In genomic region chr9:136705564-136705963, GRCh38 we compare ENCODE assay signal across 21 cellular contexts. TPM values are rescaled to one million over a fixed set of nuclear protein-coding genes. Genes with fewer than 3 reads are reported as not detected.
"Had no signal": no experiment of that assay in that cellular context is flagged by ENCODE, and none has a peak within 500 bp of the region (broad histone marks: within the 10 kb centered on the region; RNA-seq: fewer than 3 reads in every experiment).

No MANE protein-coding gene starts in this region.

- ATAC-seq: activated T-helper 17 cell treated with anti-CD3 and anti-CD28 coated beads, Interleukin-2, amount 50 U/mL, for 72 hours; body of pancreas; effector memory CD8-positive, alpha-beta T cell; left ventricle myocardium superior had no signal

- H3K27ac ChIP-seq: adrenal gland, body of pancreas, coronary artery, hepatocyte had no signal

- H3K27me3 ChIP-seq: body of pancreas, hepatocyte had no signal

- H3K9me3 ChIP-seq: adrenal gland, body of pancreas had no signal

- H3K4me3 ChIP-seq: adrenal gland, body of pancreas, coronary artery, hepatocyte had no signal

- FAIRE-seq: kidney had no signal

- H3K36me3 ChIP-seq: adrenal gland had no signal

- H3K4me1 ChIP-seq: adrenal gland, body of pancreas had no signal

- DNase-seq: activated CD4-positive, alpha-beta T cell treated with anti-CD3 and anti-CD28 coated beads, Interleukin-2, amount 50 U/mL, for 1 hour; activated CD4-positive, CD25-positive, alpha-beta regulatory T cell; activated naive CD4-positive, alpha-beta T cell treated with anti-CD3 and anti-CD28 coated beads, Interleukin-2, amount 10 ng/mL, durations not matched to agents 7 days and 5 days; activated T-cell treated with anti-CD3 and anti-CD28 coated beads for 4 hours; adrenal gland; body of pancreas; central memory CD4-positive, alpha-beta T cell; effector memory CD8-positive, alpha-beta T cell; kidney; left ventricle myocardium superior; mesendoderm; stimulated activated CD4-positive, alpha-beta T cell treated with anti-CD3 and anti-CD28 coated beads, Interleukin-12 subunit alpha, Interleukin-12 subunit beta, amount 100 ng/mL, for 4 hours; stimulated activated naive CD4-positive, alpha-beta T cell treated with Interleukin-2 at 50 U/mL for 16 hours; trophoblast cell had no signal

RNA-seq across cellular contexts. Expression of gene DIPK1B, which starts 6.8 kb away (rescaled TPM):
- total RNA-seq: activated CD8-positive, alpha-beta memory T cell treated with anti-CD3 and anti-CD28 coated beads for 36 hours; activated T-helper 17 cell treated with anti-CD3 and anti-CD28 coated beads, Interleukin-2, amount 50 U/mL, for 72 hours had no signal

RNA-seq across cellular contexts. Expression of gene LCN10, which starts 37.2 kb away (rescaled TPM):
- total RNA-seq: epithelial cell of proximal tubule, hepatocyte, osteocyte had no signal

RNA-seq across cellular contexts. Expression of gene LCN6, which starts 42.8 kb away (rescaled TPM):
- total RNA-seq: activated CD8-positive, alpha-beta memory T cell treated with anti-CD3 and anti-CD28 coated beads for 36 hours; activated T-helper 17 cell treated with anti-CD3 and anti-CD28 coated beads, Interleukin-2, amount 50 U/mL, for 72 hours; body of pancreas; epithelial cell of proximal tubule; hepatocyte; osteocyte; pulmonary artery endothelial cell had no signal
